10 cellular contexts compared by ENCODE assay signal in genomic region chr10:46375406-46375805, GRCh38. TPM values are rescaled to one million over a fixed set of nuclear protein-coding genes. Genes with fewer than 3 reads are reported as not detected.
A peak's percentile ranks its signal among the peaks of the same experiment; 100 is the strongest.
DNase-seq lines count a peak whose midpoint lies in the region; ATAC-seq, FAIRE-seq and TF ChIP-seq lines count a peak whose summit lies in the region.
"Not testable (repeated sequence)": the region's sequence is repeated elsewhere in the genome, so short reads cannot be mapped to it uniquely, and the experiment has no call there.
"Had no signal": no experiment of that assay in that cellular context is flagged by ENCODE, and none has a peak within 500 bp of the region (broad histone marks: within the 10 kb centered on the region; RNA-seq: fewer than 3 reads in every experiment).

TSS of gene ANXA8L1 (plus strand) at chr10:46375776. CDS start at chr10:46375852, 76 bp downstream.

- H3K9me2 ChIP-seq in PC-9 (ENCODE audit: insufficient read depth) = not testable (repeated sequence)

- H3K4me1 ChIP-seq in BLaER1 treated with 17β-estradiol and CSF1 and Interleukin-3, amounts not matched to agents 10 nM and 100 nM; foreskin keratinocyte; right atrium auricular region; prostate gland (replicated peaks); vagina: not testable (repeated sequence)
- H3K4me1 ChIP-seq in PC-9 (replicated peaks; ENCODE audit: insufficient read depth) = peaks cover 11% of the 10 kb centered on the region

- H4K20me1 ChIP-seq in BLaER1 treated with 17β-estradiol and CSF1 and Interleukin-3, amounts not matched to agents 10 nM and 100 nM; PC-9 (ENCODE audit: insufficient read depth): not testable (repeated sequence)

- POLR2A ChIA-PET in PC-9 (lab: Charles Lee; ENCODE audit: unreplicated experiment) = not testable (repeated sequence)

- intact Hi-C loops in PC-9 (cut with micrococcal nuclease; ENCODE audit: unreplicated experiment); lower leg skin (cut with DNase I; ENCODE audit: low total_unique reads); prostate gland (cut with DNase I); vagina (cut with DNase I): not testable (repeated sequence)

- BruUV-seq in PC-9 (replicated peaks; lab: Mats Ljungman, UMichigan) = not testable (repeated sequence)

- H3K4me2 ChIP-seq in BLaER1 treated with 17β-estradiol and CSF1 and Interleukin-3, amounts not matched to agents 10 nM and 100 nM = peak within 1 kb of the TSS in 8 of 11 experiments; percentile 9 to 57 (median 46); a peak in 11 of 22 replicates
- peak within 1 kb of the TSS; percentile 79 for H3K4me2 ChIP-seq in PC-9

- not testable (repeated sequence) for TF ChIP-seq CTCF in PC-9 (conservative IDR thresholded peaks at IDR 0.05); bronchial epithelial cell (IDR thresholded peaks at IDR 0.05; ENCODE audit: insufficient read depth, low read length, severe bottlenecking); foreskin keratinocyte (conservative IDR thresholded peaks at IDR 0.05); right atrium auricular region (IDR thresholded peaks at IDR 0.05); lower leg skin (IDR thresholded peaks at IDR 0.05); prostate gland (IDR thresholded peaks at IDR 0.05); vagina (IDR thresholded peaks at IDR 0.05)

- H2AFZ ChIP-seq in PC-9 = not testable (repeated sequence)

- H3K36me3 ChIP-seq in BLaER1 treated with 17β-estradiol and CSF1 and Interleukin-3, amounts not matched to agents 10 nM and 100 nM; PC-9 (ENCODE audit: low read depth); bronchial epithelial cell (ENCODE audit: control insufficient read depth, insufficient read depth, low read length); right atrium auricular region; prostate gland; vagina: not testable (repeated sequence)

- not testable (repeated sequence) for H3K27ac ChIP-seq in BLaER1 treated with 17β-estradiol and CSF1 and Interleukin-3, amounts not matched to agents 10 nM and 100 nM; right atrium auricular region; prostate gland
- H3K27ac ChIP-seq in PC-9 (peak within 1 kb of the TSS; percentile 65), foreskin keratinocyte (peak within 1 kb of the TSS; percentile 88), vagina (peak within 1 kb of the TSS; percentile 48)

- CTCF ChIA-PET in PC-9 (lab: Charles Lee) = not testable (repeated sequence)

- WGBS in lower leg skin, 2 donors = 40 to 85% methylated on average over 2 to 3 of the region's 11 CpGs
- 64% methylated on average over 3 of the region's 11 CpGs for WGBS in prostate gland

- H3K9ac ChIP-seq in BLaER1 treated with 17β-estradiol and CSF1 and Interleukin-3, amounts not matched to agents 10 nM and 100 nM = not testable (repeated sequence)

- not testable (repeated sequence) for FAIRE-seq in bronchial epithelial cell (lab: Jason Lieb, UNC)

- not testable (repeated sequence) for TF ChIP-seq POLR2A in lower leg skin (IDR thresholded peaks at IDR 0.05); prostate gland (IDR thresholded peaks at IDR 0.05); vagina (IDR thresholded peaks at IDR 0.05)

- peak in 1 of 2 experiments; percentile 71 for DNase-seq in PC-9
- not testable (repeated sequence) for DNase-seq in bronchial epithelial cell (ENCODE audit: low read depth); foreskin keratinocyte; right atrium auricular region (ENCODE audit: low spot score); lower leg skin (ENCODE audit: low spot score in 2 of 2); prostate gland (ENCODE audit: low spot score); vagina (ENCODE audit: extremely low spot score in 2 of 2)

- not testable (repeated sequence) for H3K4me3 ChIP-seq in BLaER1 treated with 17β-estradiol and CSF1 and Interleukin-3, amounts not matched to agents 10 nM and 100 nM; right atrium auricular region; lower leg skin (ENCODE audit: low read depth, poor library complexity, severe bottlenecking); prostate gland
- peak within 1 kb of the TSS; percentile 50; the same call in 1 of the 2 replicates for H3K4me3 ChIP-seq in PC-9
- H3K4me3 ChIP-seq in bronchial epithelial cell (ENCODE audit: low read depth, low read length) = peak within 1 kb of the TSS; percentile 42
- H3K4me3 ChIP-seq in vagina = peak within 1 kb of the TSS in 1 of 2 donors; percentile 22

- H3K9me3 ChIP-seq in BLaER1 treated with 17β-estradiol and CSF1 and Interleukin-3, amounts not matched to agents 10 nM and 100 nM (replicated peaks in 1 of 11); PC-9 (ENCODE audit: insufficient read depth, low read depth); right atrium auricular region; prostate gland; vagina: not testable (repeated sequence)

- H3F3A ChIP-seq in PC-9 (ENCODE audit: insufficient read depth, low read depth) = not testable (repeated sequence)

- H3K79me2 ChIP-seq in PC-9 (ENCODE audit: low read depth) = not testable (repeated sequence)

- ATAC-seq in foreskin keratinocyte = peak; percentile 43

- not testable (repeated sequence) for H3K27me3 ChIP-seq in BLaER1 treated with 17β-estradiol and CSF1 and Interleukin-3, amounts not matched to agents 10 nM and 100 nM; PC-9 (ENCODE audit: insufficient read depth, low read depth); bronchial epithelial cell (ENCODE audit: control insufficient read depth, insufficient read depth, low read length); foreskin keratinocyte; right atrium auricular region; prostate gland (replicated peaks; ENCODE audit: insufficient read depth); vagina

RNA-seq across cellular contexts. Expression of gene ANXA8L1, which starts in this region (rescaled TPM):
- total RNA-seq in PC-9 (2021) = 185 and 247 TPM in 2 replicates
- total RNA-seq in bronchial epithelial cell = 60.6 and 153 TPM in 2 replicates
- 176 and 351 TPM in 2 replicates for total RNA-seq in foreskin keratinocyte
- polyA plus RNA-seq in foreskin keratinocyte = 156 and 267 TPM in 2 replicates
- total RNA-seq in right atrium auricular region = 10 to 100 TPM; 12.5 to 44.2 TPM
- 100 to 1,000 TPM; 232 to 368 (median 307) TPM for total RNA-seq in lower leg skin
- total RNA-seq in prostate gland = 10 to 100 TPM; 12.3 to 15.0 TPM
- total RNA-seq in vagina = 179 TPM
- total RNA-seq: A673; CD4-positive, alpha-beta T cell had no signal
